In genomic region chr2:42170619-42171395, GRCh38 we compare ENCODE assay signal across 1 cellular context.
TF ChIP-seq lines count a peak whose summit lies in the region.

No MANE protein-coding gene starts in this region.

TF ChIP-seq in GM12878, 131 proteins besides CTCF, POLR2A, EP300 and RAD21 (continued from another document):
- TF ChIP-seq BACH1 (IDR thresholded peaks at IDR 0.05; ENCODE audit: borderline replicate concordance) (no peak), TARDBP (IDR thresholded peaks at IDR 0.05; ENCODE audit: borderline replicate concordance) (no peak), CHD4 (IDR thresholded peaks at IDR 0.05) (no peak), HDAC2 (IDR thresholded peaks at IDR 0.05) (no peak), NR2F1 (conservative IDR thresholded peaks at IDR 0.05) (no peak)
